Comparison of ENCODE assay signal across 9 cellular contexts in the genomic region with DNA sequence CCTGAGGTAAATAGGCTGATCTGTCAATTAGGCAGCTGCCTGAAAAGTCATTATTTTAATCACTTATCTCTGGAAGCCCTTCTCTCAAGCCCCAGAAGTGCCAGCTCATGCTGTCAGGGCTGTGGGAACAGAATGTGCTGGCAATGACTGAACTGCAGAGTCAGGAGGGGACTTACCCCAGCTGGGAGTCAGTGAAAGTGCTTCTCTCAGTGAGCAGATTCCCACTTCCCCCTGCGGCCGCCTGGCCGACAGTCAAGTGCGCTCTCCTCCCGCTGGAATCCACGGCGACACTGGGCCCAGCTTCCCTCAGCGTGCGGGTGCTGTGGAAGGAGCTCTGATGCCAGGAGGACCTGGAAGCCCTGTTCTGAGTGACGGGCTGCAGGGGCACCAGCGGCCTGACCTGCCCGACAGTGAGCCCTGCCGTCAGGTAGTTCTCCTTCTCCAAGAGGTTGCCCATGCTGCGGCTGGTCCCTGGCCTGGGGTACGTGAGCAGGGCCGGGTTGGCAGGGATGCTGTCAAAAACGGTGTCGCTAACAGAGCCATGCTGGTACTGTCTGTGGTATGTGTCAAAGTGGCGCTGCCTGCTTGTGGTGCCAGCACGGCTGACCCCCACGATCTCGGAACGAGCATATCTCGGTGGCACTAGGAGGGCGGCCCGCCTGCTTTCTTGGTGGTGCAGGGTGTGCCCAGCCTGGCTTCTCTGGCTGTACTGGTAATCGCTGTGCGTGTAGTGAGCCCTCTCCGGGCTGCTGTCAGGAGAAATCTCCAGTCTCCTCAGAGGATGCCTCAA. TPM values are rescaled to one million over a fixed set of nuclear protein-coding genes. Genes with fewer than 3 reads are reported as not detected.
A peak's percentile ranks its signal among the peaks of the same experiment; 100 is the strongest.
DNase-seq lines count a peak whose midpoint lies in the region; ATAC-seq and TF ChIP-seq lines count a peak whose summit lies in the region.
"Had no signal": no experiment of that assay in that cellular context is flagged by ENCODE, and none has a peak within 500 bp of the region (broad histone marks: within the 10 kb centered on the region; RNA-seq: fewer than 3 reads in every experiment).

No MANE protein-coding gene starts in this region.

- H3K4me1 Mint-ChIP-seq in CD8-positive, alpha-beta memory T cell: no peaks in the 10 kb centered on the region
- H3K4me1 Mint-ChIP-seq: activated T-helper 17 cell treated with anti-CD3 and anti-CD28 coated beads, Interleukin-2, amount 50 U/mL, for 72 hours had no signal

- H3K27me3 ChIP-seq in adipocyte (replicated peaks; ENCODE audit: control insufficient read depth, insufficient read depth, low read length): peaks cover 4% of the 10 kb centered on the region
- H3K27me3 ChIP-seq in subcutaneous abdominal adipose tissue (ENCODE audit: control insufficient read depth in 5 of 5, insufficient read depth in 4 of 5, low read length in 5 of 5): no peaks in the 10 kb centered on the region
- no peaks in the 10 kb centered on the region for H3K27me3 ChIP-seq in CD8-positive, alpha-beta memory T cell (ENCODE audit: insufficient read depth, low read length, poor library complexity, severe bottlenecking)

- DNase-seq in NCI-H1092 treated with DMSO at 0.1 percent for 48 hours (lab: John Stamatoyannopoulos, UW) (peak; percentile 51), adipocyte (ENCODE audit: low read depth) (no peak), hippocampal formation (lab: John Stamatoyannopoulos, UW) (peak; percentile 17 to 66), erythroblast (lab: John Stamatoyannopoulos, UW) (no peak)
- no peak for DNase-seq in CD8-positive, alpha-beta memory T cell
- DNase-seq: GF-D8 had no signal

- H3K9me3 Mint-ChIP-seq in CD8-positive, alpha-beta memory T cell: no peaks in the 10 kb centered on the region
- H3K9me3 Mint-ChIP-seq: activated T-helper 17 cell treated with anti-CD3 and anti-CD28 coated beads, Interleukin-2, amount 50 U/mL, for 72 hours had no signal

- peak overlapping the region; percentile 43 for H3K9ac ChIP-seq in adipocyte (ENCODE audit: low read length)
- no peak overlapping the region for H3K9ac ChIP-seq in subcutaneous abdominal adipose tissue (ENCODE audit: low read length in 5 of 5)

- no peak for ATAC-seq in HG03342 (IDR thresholded peaks at IDR 0.05; ENCODE audit: unreplicated experiment)
- ATAC-seq: activated T-helper 17 cell treated with anti-CD3 and anti-CD28 coated beads, Interleukin-2, amount 50 U/mL, for 72 hours had no signal

- H3K36me3 ChIP-seq in adipocyte (ENCODE audit: control insufficient read depth, insufficient read depth, low read length, severe bottlenecking) (no peaks in the 10 kb centered on the region), subcutaneous abdominal adipose tissue (ENCODE audit: control insufficient read depth in 5 of 5, insufficient read depth in 5 of 5, low read length in 5 of 5) (no peaks in the 10 kb centered on the region)
- H3K36me3 ChIP-seq in CD8-positive, alpha-beta memory T cell (ENCODE audit: insufficient read depth, low read length): no peaks in the 10 kb centered on the region

- no peak overlapping the region for H3K4me3 Mint-ChIP-seq in CD8-positive, alpha-beta memory T cell
- H3K4me3 Mint-ChIP-seq: activated T-helper 17 cell treated with anti-CD3 and anti-CD28 coated beads, Interleukin-2, amount 50 U/mL, for 72 hours had no signal

- H3K9me3 ChIP-seq in adipocyte (ENCODE audit: control insufficient read depth, low read length) (no peaks in the 10 kb centered on the region), subcutaneous abdominal adipose tissue (ENCODE audit: control insufficient read depth in 5 of 5, low read length in 5 of 5) (no peaks in the 10 kb centered on the region)
- H3K9me3 ChIP-seq in CD8-positive, alpha-beta memory T cell (ENCODE audit: low read length): no peaks in the 10 kb centered on the region

- peak overlapping the region; percentile 52 for H3K27ac ChIP-seq in subcutaneous abdominal adipose tissue (ENCODE audit: low read depth, low read length)
- no peak overlapping the region for H3K27ac ChIP-seq in CD8-positive, alpha-beta memory T cell (ENCODE audit: low read depth, low read length)

- no peak for TF ChIP-seq POLR2A in erythroblast (IDR thresholded peaks at IDR 0.05; ENCODE audit: low read length)

- no peak overlapping the region for H3K27ac Mint-ChIP-seq in CD8-positive, alpha-beta memory T cell
- H3K27ac Mint-ChIP-seq: activated T-helper 17 cell treated with anti-CD3 and anti-CD28 coated beads, Interleukin-2, amount 50 U/mL, for 72 hours had no signal

- POLR2A ChIA-PET in CD8-positive, alpha-beta memory T cell (lab: Charles Lee): no interaction called here

- no peaks in the 10 kb centered on the region for H3K27me3 Mint-ChIP-seq in CD8-positive, alpha-beta memory T cell
- H3K27me3 Mint-ChIP-seq: activated T-helper 17 cell treated with anti-CD3 and anti-CD28 coated beads, Interleukin-2, amount 50 U/mL, for 72 hours had no signal

- CTCF ChIA-PET in CD8-positive, alpha-beta memory T cell (lab: Charles Lee): no interaction called here

- no peaks in the 10 kb centered on the region for H3K36me3 Mint-ChIP-seq in CD8-positive, alpha-beta memory T cell

- H3K4me1 ChIP-seq in adipocyte (ENCODE audit: control insufficient read depth, insufficient read depth, low read length): peaks cover 25% of the 10 kb centered on the region
- peaks cover 0 to 8% (median 0%) of the 10 kb centered on the region in 5 donors for H3K4me1 ChIP-seq in subcutaneous abdominal adipose tissue (ENCODE audit: control insufficient read depth in 5 of 5, insufficient read depth in 5 of 5, low read length in 5 of 5)
- H3K4me1 ChIP-seq in CD8-positive, alpha-beta memory T cell (ENCODE audit: insufficient read depth, low read length): no peaks in the 10 kb centered on the region

- H3K4me3 ChIP-seq in adipocyte (ENCODE audit: low read length): no peak overlapping the region
- peak overlapping the region in 1 of 5 donors; percentile 49 for H3K4me3 ChIP-seq in subcutaneous abdominal adipose tissue (ENCODE audit: low read depth in 1 of 5, low read length in 5 of 5)
- H3K4me3 ChIP-seq in CD8-positive, alpha-beta memory T cell (ENCODE audit: low read length): no peak overlapping the region

RNA-seq across cellular contexts. Expression of gene PKP2, which starts 18.7 kb away (rescaled TPM):
- total RNA-seq in CD8-positive, alpha-beta memory T cell: under 1 TPM; 0.15 to 0.40 TPM
- 0.17 TPM for polyA plus RNA-seq in CD8-positive, alpha-beta memory T cell
- total RNA-seq: activated T-helper 17 cell treated with anti-CD3 and anti-CD28 coated beads, Interleukin-2, amount 50 U/mL, for 72 hours had no signal

Comparison
In these comparisons a context has a peak if more than half of its experiments do, and no peak if none do; other contexts are left out.
1. DNase-seq: peak in NCI-H1092 treated with DMSO at 0.1 percent for 48 hours (single experiment) and hippocampal formation (2 of 2); none in adipocyte (single experiment), erythroblast (0 of 2) and CD8-positive, alpha-beta memory T cell (0 of 5).